In the genomic region with DNA sequence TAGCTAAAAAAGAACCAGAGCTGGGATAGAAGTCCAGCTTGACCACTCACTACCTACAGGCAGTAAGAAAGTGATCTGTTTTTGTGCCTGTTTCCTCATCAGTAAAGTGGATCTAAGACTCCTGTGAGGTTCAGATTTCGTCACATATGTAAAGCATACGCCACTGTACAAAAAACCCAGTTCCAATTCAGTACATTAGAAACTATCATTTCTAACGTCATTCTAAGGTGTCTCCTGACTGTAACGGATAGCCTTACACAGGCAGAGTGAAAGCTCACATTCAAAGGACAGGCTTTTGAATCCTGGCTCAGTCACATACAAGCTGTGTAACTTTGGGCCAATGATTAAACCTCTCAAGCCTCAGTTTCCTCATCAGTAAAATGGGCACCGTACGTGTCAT, we compare ENCODE assay signal across 1 cellular context.
TF ChIP-seq lines count a peak whose summit lies in the region.

No MANE protein-coding gene starts in this region.

TF ChIP-seq in HepG2, 621 proteins besides CTCF, POLR2A, EP300 and RAD21:
- TF ChIP-seq ZSCAN12 (CRISPR knock-in tag; IDR thresholded peaks at IDR 0.05) (no peak), ZNF629 (CRISPR knock-in tag; conservative IDR thresholded peaks at IDR 0.05) (peak; percentile 78)
